19 cellular contexts compared by ENCODE assay signal in the genomic region with DNA sequence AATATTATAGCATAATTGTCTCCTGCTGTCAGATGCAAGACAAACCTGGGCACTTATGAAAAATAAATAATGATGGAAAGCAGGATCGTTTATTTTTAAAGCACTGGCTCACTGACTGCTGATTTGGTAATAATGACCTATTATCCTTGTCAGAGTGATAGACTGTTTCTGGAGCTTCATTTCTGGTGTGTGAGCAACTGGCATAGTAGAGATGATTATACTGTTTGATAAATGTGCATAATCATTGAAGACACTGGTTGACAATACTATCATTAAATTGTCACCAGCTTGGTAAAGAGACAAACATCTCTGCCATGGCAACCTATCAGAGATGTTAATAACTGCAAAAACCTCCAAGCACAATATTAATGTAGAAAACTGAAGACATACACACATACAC.
"Had no signal": no experiment of that assay in that cellular context is flagged by ENCODE, and none has a peak within 500 bp of the region (broad histone marks: within the 10 kb centered on the region; RNA-seq: fewer than 3 reads in every experiment).

No MANE protein-coding gene starts in this region.

- H3K4me3 ChIP-seq: esophagus squamous epithelium, gastroesophageal sphincter, left ventricle myocardium inferior, lower lobe of right lung, neural progenitor cell, ovary, uterus had no signal

- DNase-seq: dermis blood vessel endothelial cell; esophagus squamous epithelium; foreskin fibroblast; glutamatergic neuron; kidney; left cardiac atrium; left ventricle myocardium inferior; lower lobe of right lung; natural killer cell; nucleus accumbens; ovary; right cardiac atrium; small intestine; stimulated activated CD4-positive, alpha-beta T cell treated with anti-CD3 and anti-CD28 coated beads, Interleukin-12 subunit alpha, Interleukin-12 subunit beta, amount 100 ng/mL, for 4 hours; stimulated activated naive CD4-positive, alpha-beta T cell treated with Interleukin-2 at 50 U/mL for 16 hours; trophoblast cell; uterus had no signal

- H3K9me3 ChIP-seq: esophagus squamous epithelium, gastroesophageal sphincter, left ventricle myocardium inferior, lower lobe of right lung, ovary, uterus had no signal

- H3K36me3 ChIP-seq: esophagus squamous epithelium, gastroesophageal sphincter, left ventricle myocardium inferior, lower lobe of right lung, neural progenitor cell, ovary, uterus had no signal

- ATAC-seq: gastroesophageal sphincter, left cardiac atrium, lower lobe of right lung, natural killer cell, right cardiac atrium had no signal

- H3K27ac ChIP-seq: esophagus squamous epithelium, gastroesophageal sphincter, left ventricle myocardium inferior, lower lobe of right lung, neural progenitor cell, ovary, uterus had no signal

- H3K27me3 ChIP-seq: esophagus squamous epithelium, gastroesophageal sphincter, neural progenitor cell, ovary, uterus had no signal

- H3K4me1 ChIP-seq: esophagus squamous epithelium, gastroesophageal sphincter, left ventricle myocardium inferior, lower lobe of right lung, neural progenitor cell, uterus had no signal
